Comparison of ENCODE assay signal across 8 cellular contexts in genomic region chr2:202911513-202912341, GRCh38. TPM values are rescaled to one million over a fixed set of nuclear protein-coding genes. Genes with fewer than 3 reads are reported as not detected.
A peak's percentile ranks its signal among the peaks of the same experiment; 100 is the strongest.
DNase-seq lines count a peak whose midpoint lies in the region; ATAC-seq and TF ChIP-seq lines count a peak whose summit lies in the region.

TSS of gene CARF (plus strand) at chr2:202912275. CDS start at chr2:202941903, 29,628 bp downstream.
TSS of gene WDR12 (minus strand) at chr2:202911673. CDS start at chr2:202911476, 197 bp downstream.

- WGBS in adrenal gland, 4 donors, result 0 to 1% (median 0%) methylated on average over 37 to 39 of the region's 39 CpGs
- WGBS in heart right ventricle, 2 donors, result 0 to 1% methylated on average over 39 of the region's 39 CpGs
- 0 to 1% methylated on average over 12 to 38 of the region's 39 CpGs for WGBS in transverse colon (ENCODE audit: low coverage in 1 of 2), 2 donors

- no peak for TF ChIP-seq CTCF in GM13976 (IDR thresholded peaks at IDR 0.05; ENCODE audit: borderline replicate concordance, control extremely low read depth, extremely low read depth, insufficient read depth, missing control alignments)
- peak in 2 of 6 experiments; percentile 8 to 26 for TF ChIP-seq CTCF in adrenal gland (IDR thresholded peaks at IDR 0.05)
- no peak for TF ChIP-seq CTCF in heart right ventricle (IDR thresholded peaks at IDR 0.05)
- peak in 1 of 5 experiments; percentile 5 for TF ChIP-seq CTCF in transverse colon (IDR thresholded peaks at IDR 0.05)

- intact Hi-C loops in adrenal gland (cut with DNase I) (no loop called here), heart right ventricle (cut with DNase I) (loop anchor here in 2 of 10 donors (2.0 to 10.0 kb wide), 3 partner anchors 101 to 327 kb away; partner anchors contain the start of genes NBEAL1 (in 2 of the 2) and CYP20A1 (in 1 of the 2)), transverse colon (cut with DNase I; ENCODE audit: low total_unique reads) (no loop called here)

- H3K27ac ChIP-seq in adrenal gland (peak within 1 kb of the TSS; percentile 51 to 85 (median 78)), heart right ventricle (peak within 1 kb of the TSS; percentile 68 to 95 (median 90)), transverse colon (peak within 1 kb of the TSS; percentile 85 to 98 (median 93))

- in situ Hi-C loops in GM13976 (cut with MboI; ENCODE audit: low sequenced_read_pairs, unreplicated experiment), result no loop called here
- in situ Hi-C loops in transverse colon (cut with MboI; ENCODE audit: low pct_ligation_motif_present in 1 of 4, low pct_unique_long_range_greater_than_20kb in 1 of 4, low sequenced_read_pairs in 3 of 4), result no loop called here

- no peak for TF ChIP-seq EP300 in transverse colon (IDR thresholded peaks at IDR 0.05; ENCODE audit: low read depth)

- peak within 1 kb of the TSS; percentile 9 to 88 (median 74) for H3K4me3 ChIP-seq in adrenal gland
- peak within 1 kb of the TSS; percentile 48 to 88 (median 78) for H3K4me3 ChIP-seq in heart right ventricle
- peak within 1 kb of the TSS; percentile 50 to 97 (median 76) for H3K4me3 ChIP-seq in transverse colon

- H3K4me1 ChIP-seq in adrenal gland (replicated peaks in 1 of 2), result peaks cover 16 to 34% of the 10 kb centered on the region in 2 donors
- H3K4me1 ChIP-seq in heart right ventricle, result peaks cover 2 to 29% (median 18%) of the 10 kb centered on the region in 9 donors
- peaks cover 11 to 25% (median 18%) of the 10 kb centered on the region in 4 donors for H3K4me1 ChIP-seq in transverse colon

- DNase-seq in GM13976 (ENCODE audit: low spot score), result peak; percentile 91
- peak; percentile 87 for DNase-seq in NCI-H1436 treated with DMSO at 0.1 percent for 48 hours (lab: John Stamatoyannopoulos, UW)
- peak; percentile 87 for DNase-seq in T follicular helper cell (ENCODE audit: low read depth)
- DNase-seq in adrenal gland, result peak; percentile 93 to 97 (median 94)
- peak; percentile 91 to 95 for DNase-seq in heart right ventricle
- DNase-seq in pons (ENCODE audit: low spot score), result peak; percentile 99
- DNase-seq in transverse colon, result peak; percentile 95

- peaks cover 0 to 6% of the 10 kb centered on the region in 2 donors for H3K36me3 ChIP-seq in adrenal gland (replicated peaks in 1 of 2)
- peaks cover 0 to 11% (median 0%) of the 10 kb centered on the region in 9 donors for H3K36me3 ChIP-seq in heart right ventricle
- no peaks in the 10 kb centered on the region for H3K36me3 ChIP-seq in transverse colon

- H3K27me3 ChIP-seq in adrenal gland (no peaks in the 10 kb centered on the region), heart right ventricle (no peaks in the 10 kb centered on the region), transverse colon (no peaks in the 10 kb centered on the region)

- H3K9me3 ChIP-seq in adrenal gland (replicated peaks in 1 of 3) (no peaks in the 10 kb centered on the region), heart right ventricle (no peaks in the 10 kb centered on the region), transverse colon (no peaks in the 10 kb centered on the region)

- peak; percentile 76 for ATAC-seq in HG02852 (IDR thresholded peaks at IDR 0.05; ENCODE audit: unreplicated experiment)
- ATAC-seq in heart right ventricle, result peak; percentile 98 to 99 (median 98)

- peak; percentile 33 to 60 for TF ChIP-seq POLR2A in adrenal gland (IDR thresholded peaks at IDR 0.05)
- peak; percentile 72 for TF ChIP-seq POLR2A in transverse colon (IDR thresholded peaks at IDR 0.05)

RNA-seq across cellular contexts. Expression of gene CARF, which starts in this region (rescaled TPM):
- 10 to 100 TPM in 5 of 8 donors, 1 to 10 TPM in 3; 6.7 to 27.9 (median 11.0) TPM for total RNA-seq in adrenal gland
- 1 to 10 TPM; 1.9 to 9.3 (median 2.2) TPM for polyA plus RNA-seq in adrenal gland
- total RNA-seq in heart right ventricle, result 10 to 100 TPM in 2 of 10 donors, 1 to 10 TPM in 8; 5.0 to 10.2 (median 8.4) TPM
- 1 to 10 TPM in 1 of 2 donors, under 1 TPM in 1; 0.75 to 2.8 TPM for polyA plus RNA-seq in heart right ventricle
- total RNA-seq in transverse colon, result 10 to 100 TPM; 11.0 to 98.4 (median 54.8) TPM

RNA-seq across cellular contexts. Expression of gene WDR12, which starts in this region (rescaled TPM):
- total RNA-seq in adrenal gland, result 10 to 100 TPM; 12.4 to 54.1 (median 38.3) TPM
- polyA plus RNA-seq in adrenal gland, result 10 to 100 TPM; 23.8 to 68.7 (median 33.5) TPM
- total RNA-seq in heart right ventricle, result 10 to 100 TPM; 32.1 to 52.6 (median 45.8) TPM
- 10 to 100 TPM; 15.4 to 28.2 TPM for polyA plus RNA-seq in heart right ventricle
- 10 to 100 TPM in 3 of 4 donors, 1 to 10 TPM in 1; 2.2 to 46.0 (median 15.6) TPM for total RNA-seq in transverse colon

Comparison
In these comparisons a context has a peak if more than half of its experiments do, and no peak if none do; other contexts are left out.
1. Peak in every context shown above with its lines: DNase-seq, ATAC-seq, H3K4me3 ChIP-seq and H3K27ac ChIP-seq.